Comparison of ENCODE assay signal across 20 cellular contexts in the genomic region with DNA sequence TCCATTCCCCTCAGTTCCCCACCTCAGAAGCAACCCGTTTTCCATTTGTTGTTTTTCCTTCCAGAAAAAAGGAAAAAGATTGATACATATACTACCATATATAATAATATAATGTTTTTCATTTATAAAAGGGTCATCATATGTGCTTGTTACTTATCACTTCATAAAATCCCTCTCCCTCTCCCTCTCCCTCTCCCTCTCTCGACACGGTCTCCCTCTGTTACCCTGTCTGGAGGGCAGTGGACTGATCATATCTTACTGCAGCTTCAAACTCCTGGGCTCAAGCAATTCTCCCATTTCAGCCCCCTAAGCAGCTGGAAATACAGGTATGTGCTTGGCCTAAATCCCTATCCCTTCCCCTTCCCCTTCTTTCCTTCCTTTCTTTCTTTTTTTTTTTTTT. TPM values are rescaled to one million over a fixed set of nuclear protein-coding genes. Genes with fewer than 3 reads are reported as not detected.
"Had no signal": no experiment of that assay in that cellular context is flagged by ENCODE, and none has a peak within 500 bp of the region (broad histone marks: within the 10 kb centered on the region; RNA-seq: fewer than 3 reads in every experiment).

No MANE protein-coding gene starts in this region.

- DNase-seq: effector memory CD4-positive, alpha-beta T cell; glutamatergic neuron; islet precursor cell; left ventricle myocardium superior; mesendoderm; naive thymus-derived CD4-positive, alpha-beta T cell; nucleus accumbens; ovary; small intestine; stimulated activated CD4-positive, alpha-beta T cell treated with anti-CD3 and anti-CD28 coated beads, Interleukin-2, amount 100 ng/mL, for 48 hours; stimulated activated naive CD4-positive, alpha-beta T cell treated with Interleukin-2 at 50 U/mL for 16 hours had no signal

- H3K27me3 Mint-ChIP-seq: type B pancreatic cell had no signal

- H3K9me3 ChIP-seq: esophagus muscularis mucosa, gastroesophageal sphincter, ovary, right atrium auricular region, thyroid gland, vagina had no signal

- H3K27ac ChIP-seq: esophagus muscularis mucosa, gastroesophageal sphincter, ovary, right atrium auricular region, thyroid gland, vagina had no signal

- H3K4me1 ChIP-seq: gastroesophageal sphincter, right atrium auricular region, thyroid gland, vagina had no signal

- H3K36me3 Mint-ChIP-seq: type B pancreatic cell had no signal

- H3K4me3 ChIP-seq: esophagus muscularis mucosa, gastroesophageal sphincter, lung, ovary, right atrium auricular region, thyroid gland, vagina had no signal

- H3K27ac Mint-ChIP-seq: type B pancreatic cell had no signal

- H3K27me3 ChIP-seq: esophagus muscularis mucosa, ovary, right atrium auricular region, thyroid gland, vagina had no signal

- ATAC-seq: gastroesophageal sphincter; left ventricle myocardium superior; naive thymus-derived CD4-positive, alpha-beta T cell had no signal

- H3K36me3 ChIP-seq: esophagus muscularis mucosa, gastroesophageal sphincter, ovary, right atrium auricular region, thyroid gland, vagina had no signal

- H3K4me1 Mint-ChIP-seq: naive thymus-derived CD4-positive, alpha-beta T cell had no signal

- H3K4me3 Mint-ChIP-seq: naive thymus-derived CD4-positive, alpha-beta T cell; neural crest cell; type B pancreatic cell had no signal

RNA-seq across cellular contexts. Expression of gene PNMA8A, which starts 17.1 kb away (rescaled TPM):
- total RNA-seq: mononuclear cell had no signal
- polyA plus RNA-seq: naive thymus-derived CD4-positive, alpha-beta T cell had no signal

RNA-seq across cellular contexts. Expression of gene PNMA8C, which starts 25.5 kb away (rescaled TPM):
- total RNA-seq: mononuclear cell; naive thymus-derived CD4-positive, alpha-beta T cell; right atrium auricular region had no signal
- polyA plus RNA-seq: naive thymus-derived CD4-positive, alpha-beta T cell had no signal

RNA-seq across cellular contexts. Expression of gene CCDC8, which starts 40.9 kb away (rescaled TPM):
- total RNA-seq: mononuclear cell; naive thymus-derived CD4-positive, alpha-beta T cell had no signal
- polyA plus RNA-seq: naive thymus-derived CD4-positive, alpha-beta T cell had no signal
